Comparison of ENCODE assay signal across 1 cellular context in genomic region chr20:54525906-54526596, GRCh38.
TF ChIP-seq lines count a peak whose summit lies in the region.

No MANE protein-coding gene starts in this region.

TF ChIP-seq in H1, 55 proteins besides CTCF, POLR2A, EP300 and RAD21:
- TF ChIP-seq SP4 (IDR thresholded peaks at IDR 0.05; ENCODE audit: low read length) = no peak
- no peak for TF ChIP-seq POU5F1 (IDR thresholded peaks at IDR 0.05; ENCODE audit: low read depth, low read length)
- no peak for TF ChIP-seq BRCA1 (IDR thresholded peaks at IDR 0.05; ENCODE audit: low read depth, low read length)
- no peak for TF ChIP-seq EGR1 (IDR thresholded peaks at IDR 0.05; ENCODE audit: borderline replicate concordance, low read depth, low read length)
- TF ChIP-seq TAF1 (IDR thresholded peaks at IDR 0.05; ENCODE audit: low read depth, low read length) = no peak
- TF ChIP-seq JUND (IDR thresholded peaks at IDR 0.05; ENCODE audit: low read length) = no peak
- no peak for TF ChIP-seq CBX5 (IDR thresholded peaks at IDR 0.05; ENCODE audit: low read depth, low read length)
- TF ChIP-seq GABPA (IDR thresholded peaks at IDR 0.05; ENCODE audit: borderline replicate concordance, insufficient read depth, low read length) = no peak
- TF ChIP-seq KDM5A (IDR thresholded peaks at IDR 0.05; ENCODE audit: low read length) = no peak
- TF ChIP-seq KDM4A (IDR thresholded peaks at IDR 0.05; ENCODE audit: low read depth, low read length, severe bottlenecking) = no peak
- no peak for TF ChIP-seq NANOG (IDR thresholded peaks at IDR 0.05; ENCODE audit: insufficient read depth, low read depth, low read length, poor library complexity, severe bottlenecking)
